In genomic region chr10:8060704-8061121, GRCh38 we compare ENCODE assay signal across 10 cellular contexts. TPM values are rescaled to one million over a fixed set of nuclear protein-coding genes. Genes with fewer than 3 reads are reported as not detected.
DNase-seq lines count a peak whose midpoint lies in the region; ATAC-seq and TF ChIP-seq lines count a peak whose summit lies in the region.
"Had no signal": no experiment of that assay in that cellular context is flagged by ENCODE, and none has a peak within 500 bp of the region (broad histone marks: within the 10 kb centered on the region; RNA-seq: fewer than 3 reads in every experiment).

No MANE protein-coding gene starts in this region.

- TF ChIP-seq CTCF in heart right ventricle (IDR thresholded peaks at IDR 0.05): no peak

- no peaks in the 10 kb centered on the region for H3K9me3 ChIP-seq in heart right ventricle

- peaks cover 0 to 63% (median 34%) of the 10 kb centered on the region in 9 donors for H3K4me1 ChIP-seq in heart right ventricle
- H3K4me1 ChIP-seq in mesendoderm (ENCODE audit: control insufficient read depth, low read depth, low read length): peaks cover 55% of the 10 kb centered on the region
- H3K4me1 ChIP-seq in urinary bladder (ENCODE audit: insufficient read depth): no peaks in the 10 kb centered on the region

- H3K79me1 ChIP-seq in mesendoderm (ENCODE audit: low read length): peaks cover 11% of the 10 kb centered on the region

- H2BK120ac ChIP-seq in mesendoderm (ENCODE audit: low read depth, low read length): peak overlapping the region; percentile 37

- WGBS in heart right ventricle, 2 donors: 39 to 57% methylated on average over 10 of the region's 10 CpGs
- no CpG with 5 or more reads among the region's 10 CpGs for WGBS in mesendoderm (ENCODE audit: extremely low coverage, insufficient coverage, low lambda C conversion rate)
- 64% methylated on average over 10 of the region's 10 CpGs for WGBS in urinary bladder

- peak overlapping the region in 1 of 10 donors; percentile 74 for H3K27ac ChIP-seq in heart right ventricle
- H3K27ac ChIP-seq in mesendoderm (ENCODE audit: low read depth, low read length): peak overlapping the region; percentile 72
- no peak overlapping the region for H3K27ac ChIP-seq in urinary bladder (ENCODE audit: low read depth)

- no peak overlapping the region for H2BK15ac ChIP-seq in mesendoderm (replicated peaks; ENCODE audit: low read depth)

- peak; percentile 54 for DNase-seq in Right ventricle myocardium inferior (ENCODE audit: missing footprints)
- DNase-seq in heart right ventricle: no peak
- DNase-seq in activated T-cell treated with anti-CD3 and anti-CD28 coated beads, Interleukin-2, amount 50 U/mL, for 48 hours: peak; percentile 34 to 36
- no peak for DNase-seq in mesendoderm
- no peak for DNase-seq in NCI-H146 (lab: John Stamatoyannopoulos, UW)
- DNase-seq in NCI-H1048 (lab: John Stamatoyannopoulos, UW): no peak
- no peak for DNase-seq in NCI-H1417 (lab: John Stamatoyannopoulos, UW)
- DNase-seq: NCI-H187 treated with DMSO at 0.1 percent for 48 hours had no signal

- H3K79me2 ChIP-seq in mesendoderm (ENCODE audit: control insufficient read depth, insufficient read depth, low read length): peaks cover 50% of the 10 kb centered on the region

- H3K18ac ChIP-seq in mesendoderm (ENCODE audit: low read length): peak overlapping the region; percentile 2

- peaks cover 0 to 12% (median 0%) of the 10 kb centered on the region in 9 donors for H3K36me3 ChIP-seq in heart right ventricle
- peaks cover 3% of the 10 kb centered on the region for H3K36me3 ChIP-seq in mesendoderm (ENCODE audit: control insufficient read depth, insufficient read depth, low read length)
- no peaks in the 10 kb centered on the region for H3K36me3 ChIP-seq in urinary bladder (ENCODE audit: insufficient read depth)

- peak overlapping the region; percentile 39 for H3K56ac ChIP-seq in mesendoderm (ENCODE audit: low read length)

- intact Hi-C loops in Right ventricle myocardium inferior (cut with DNase I): no loop called here
- intact Hi-C loops in heart right ventricle (cut with DNase I): loop anchor here in 1 of 10 donors (10.0 kb wide), 1 partner anchor 314 kb away; no protein-coding TSS in a partner anchor

- peak overlapping the region; percentile 78 for H2AK5ac ChIP-seq in mesendoderm (ENCODE audit: low read length)

- peak overlapping the region; percentile 87 for H3K23ac ChIP-seq in mesendoderm (ENCODE audit: low read length)

- peaks cover 0 to 96% (median 78%) of the 10 kb centered on the region in 7 donors for H3K27me3 ChIP-seq in heart right ventricle
- no peaks in the 10 kb centered on the region for H3K27me3 ChIP-seq in mesendoderm (ENCODE audit: insufficient read depth, low read length, poor library complexity)

- no peak overlapping the region for H3K4ac ChIP-seq in mesendoderm (ENCODE audit: low read depth, low read length)

- peak overlapping the region; percentile 27 for H3K4me2 ChIP-seq in mesendoderm (ENCODE audit: low read length)

- H4K5ac ChIP-seq in mesendoderm (ENCODE audit: low read length): peak overlapping the region; percentile 65

- H4K8ac ChIP-seq in mesendoderm (ENCODE audit: low read depth, low read length): no peak overlapping the region

- peak overlapping the region; percentile 57 for H3K9ac ChIP-seq in mesendoderm (ENCODE audit: low read length)

- ATAC-seq in Right ventricle myocardium inferior: no peak
- no peak for ATAC-seq in heart right ventricle

- peak overlapping the region; percentile 66 for H2BK5ac ChIP-seq in mesendoderm (ENCODE audit: low read length)

- H3K4me3 ChIP-seq in heart right ventricle (peak overlapping the region in 1 of 10 donors; percentile 15), mesendoderm (ENCODE audit: low read length) (no peak overlapping the region), urinary bladder (ENCODE audit: low read depth, low read length) (peak overlapping the region; percentile 72)

RNA-seq across cellular contexts. Expression of gene GATA3, which starts 6.2 kb away (rescaled TPM):
- 1.3 TPM for total RNA-seq in Right ventricle myocardium inferior
- total RNA-seq in heart right ventricle: 1 to 10 TPM; 1.1 to 3.2 (median 1.5) TPM
- polyA plus RNA-seq in heart right ventricle: 1 to 10 TPM; 1.2 TPM
- 7.2 TPM for polyA plus RNA-seq in mesendoderm (2013, experiment 1 of 2)
- polyA plus RNA-seq in mesendoderm (2013, experiment 2 of 2): 6.2 TPM
- total RNA-seq in urinary bladder: 10.6 TPM
- polyA plus RNA-seq in urinary bladder: 17.9 TPM
- total RNA-seq: SK-MEL-5 had no signal

Comparison
In these comparisons a context has a peak if more than half of its experiments do, and no peak if none do; other contexts are left out.
1. DNase-seq: peak in Right ventricle myocardium inferior (single experiment) and activated T-cell treated with anti-CD3 and anti-CD28 coated beads, Interleukin-2, amount 50 U/mL, for 48 hours (2 of 2); none in heart right ventricle (0 of 2), mesendoderm (single experiment), NCI-H146 (single experiment), NCI-H1048 (single experiment) and NCI-H1417 (0 of 3).